ENCODE assay signal across 18 cellular contexts in genomic region chr7:149804106-149804505, GRCh38. TPM values are rescaled to one million over a fixed set of nuclear protein-coding genes. Genes with fewer than 3 reads are reported as not detected.
A peak's percentile ranks its signal among the peaks of the same experiment; 100 is the strongest.
DNase-seq lines count a peak whose midpoint lies in the region; ATAC-seq and TF ChIP-seq lines count a peak whose summit lies in the region.
"Had no signal": no experiment of that assay in that cellular context is flagged by ENCODE, and none has a peak within 500 bp of the region (broad histone marks: within the 10 kb centered on the region; RNA-seq: fewer than 3 reads in every experiment).

No MANE protein-coding gene starts in this region.

- no peak for TF ChIP-seq CTCF in neural progenitor cell (IDR thresholded peaks at IDR 0.05)

- intact Hi-C loops in activated CD4-positive, alpha-beta T cell treated with anti-CD3 and anti-CD28 coated beads, Interleukin-2, amount 10 ng/mL, durations not matched to agents 24 days and 14 days (cut with micrococcal nuclease) = no loop called here

- H3K27ac ChIP-seq in neural progenitor cell = no peak overlapping the region
- H3K27ac ChIP-seq: 22Rv1, A549, C4-2B, GM23248, HL-60 had no signal

- H4K20me1 ChIP-seq in neural progenitor cell (ENCODE audit: low read depth) = no peaks in the 10 kb centered on the region

- H3K9ac ChIP-seq in neural progenitor cell = no peak overlapping the region
- H3K9ac ChIP-seq: GM23248 had no signal

- DNase-seq in NCI-H82 (lab: John Stamatoyannopoulos, UW) = peak; percentile 15
- DNase-seq in NCI-H82 treated with DMSO at 0.1 percent for 48 hours (lab: John Stamatoyannopoulos, UW; ENCODE audit: unreplicated experiment) = no peak
- peak; percentile 44 for DNase-seq in NCI-H2171 treated with DMSO at 0.1 percent for 48 hours (lab: John Stamatoyannopoulos, UW)
- no peak for DNase-seq in neural progenitor cell (ENCODE audit: low spot score)
- DNase-seq in activated CD4-positive, alpha-beta T cell treated with anti-CD3 and anti-CD28 coated beads, Interleukin-2, amount 10 ng/mL, durations not matched to agents 24 days and 14 days = no peak
- no peak for DNase-seq in activated CD4-positive, alpha-beta T cell treated with anti-CD3 and anti-CD28 coated beads, Interleukin-2, amount 50 U/mL, for 48 hours
- DNase-seq: AML-193; Caco-2; CD4-positive, alpha-beta T cell; DMS79 treated with DMSO at 0.1 percent for 48 hours; GM23248; HCEC 1CT had no signal

- H3K9me3 Mint-ChIP-seq in neural progenitor cell = no peaks in the 10 kb centered on the region
- H3K9me3 Mint-ChIP-seq in activated CD4-positive, alpha-beta T cell treated with anti-CD3 and anti-CD28 coated beads, Interleukin-2, amount 10 ng/mL, durations not matched to agents 24 days and 14 days = no peaks in the 10 kb centered on the region
- H3K9me3 Mint-ChIP-seq: CD4-positive, alpha-beta T cell had no signal

- peaks cover 3% of the 10 kb centered on the region for H3K4me1 Mint-ChIP-seq in neural progenitor cell
- H3K4me1 Mint-ChIP-seq in activated CD4-positive, alpha-beta T cell treated with anti-CD3 and anti-CD28 coated beads, Interleukin-2, amount 10 ng/mL, durations not matched to agents 24 days and 14 days = no peaks in the 10 kb centered on the region

- H2AFZ ChIP-seq in neural progenitor cell (replicated peaks) = no peak overlapping the region
- H2AFZ ChIP-seq: GM23248 had no signal

- no peaks in the 10 kb centered on the region for H3K36me3 Mint-ChIP-seq in neural progenitor cell
- H3K36me3 Mint-ChIP-seq in activated CD4-positive, alpha-beta T cell treated with anti-CD3 and anti-CD28 coated beads, Interleukin-2, amount 10 ng/mL, durations not matched to agents 24 days and 14 days (ENCODE audit: low read depth) = no peaks in the 10 kb centered on the region

- H3F3A ChIP-seq in neural progenitor cell (ENCODE audit: low read depth) = no peaks in the 10 kb centered on the region

- ATAC-seq in HG03139 (IDR thresholded peaks at IDR 0.05; ENCODE audit: unreplicated experiment) = no peak
- ATAC-seq: A549, GM12878 had no signal

- no peaks in the 10 kb centered on the region for H3K9me3 ChIP-seq in neural progenitor cell (ENCODE audit: low read depth)
- H3K9me3 ChIP-seq: A549, Caco-2 had no signal

- H3K79me2 ChIP-seq in neural progenitor cell (ENCODE audit: low read depth) = no peaks in the 10 kb centered on the region

- peak overlapping the region; percentile 17 for H3K27ac Mint-ChIP-seq in neural progenitor cell
- no peak overlapping the region for H3K27ac Mint-ChIP-seq in activated CD4-positive, alpha-beta T cell treated with anti-CD3 and anti-CD28 coated beads, Interleukin-2, amount 10 ng/mL, durations not matched to agents 24 days and 14 days
- H3K27ac Mint-ChIP-seq: CD4-positive, alpha-beta T cell had no signal

- no peak overlapping the region for H3K4me3 ChIP-seq in neural progenitor cell
- H3K4me3 ChIP-seq: A549, GM12878, GM23248 had no signal

- H3K4me2 ChIP-seq in neural progenitor cell = no peak overlapping the region
- H3K4me2 ChIP-seq: A549 had no signal

- no peaks in the 10 kb centered on the region for H3K27me3 Mint-ChIP-seq in neural progenitor cell (ENCODE audit: insufficient read depth, low read depth)
- no peaks in the 10 kb centered on the region for H3K27me3 Mint-ChIP-seq in activated CD4-positive, alpha-beta T cell treated with anti-CD3 and anti-CD28 coated beads, Interleukin-2, amount 10 ng/mL, durations not matched to agents 24 days and 14 days
- H3K27me3 Mint-ChIP-seq: CD4-positive, alpha-beta T cell had no signal

- no peaks in the 10 kb centered on the region for H3K4me1 ChIP-seq in neural progenitor cell
- H3K4me1 ChIP-seq: A549, Caco-2 had no signal

- no peaks in the 10 kb centered on the region for H3K36me3 ChIP-seq in neural progenitor cell

- H3K27me3 ChIP-seq in neural progenitor cell = no peaks in the 10 kb centered on the region

- no peak overlapping the region for H3K4me3 Mint-ChIP-seq in neural progenitor cell
- H3K4me3 Mint-ChIP-seq in activated CD4-positive, alpha-beta T cell treated with anti-CD3 and anti-CD28 coated beads, Interleukin-2, amount 10 ng/mL, durations not matched to agents 24 days and 14 days = no peak overlapping the region
- H3K4me3 Mint-ChIP-seq: CD4-positive, alpha-beta T cell had no signal

RNA-seq across cellular contexts. Expression of gene ZNF467, which starts 30.7 kb away (rescaled TPM):
- 0.17 and 1.7 TPM in 2 replicates for total RNA-seq in neural progenitor cell (ENCODE audit: low replicate concordance)
- 0.21 TPM in 1 of 2 replicates, not detected in the other for total RNA-seq in activated CD4-positive, alpha-beta T cell treated with anti-CD3 and anti-CD28 coated beads, Interleukin-2, amount 10 ng/mL, durations not matched to agents 24 days and 14 days
- total RNA-seq: GM12878, GM23248 had no signal

RNA-seq across cellular contexts. Expression of gene ZNF862, which starts 34.1 kb away (rescaled TPM):
- 5.9 and 12.6 TPM in 2 replicates for total RNA-seq in neural progenitor cell (ENCODE audit: low replicate concordance)
- 16.6 and 18.3 TPM in 2 replicates for total RNA-seq in activated CD4-positive, alpha-beta T cell treated with anti-CD3 and anti-CD28 coated beads, Interleukin-2, amount 10 ng/mL, durations not matched to agents 24 days and 14 days

Comparison
In these comparisons a context has a peak if more than half of its experiments do, and no peak if none do; other contexts are left out.
1. DNase-seq: peak in NCI-H82 (single experiment) and NCI-H2171 treated with DMSO at 0.1 percent for 48 hours (single experiment); none in NCI-H82 treated with DMSO at 0.1 percent for 48 hours (single experiment), neural progenitor cell (single experiment), activated CD4-positive, alpha-beta T cell treated with anti-CD3 and anti-CD28 coated beads, Interleukin-2, amount 10 ng/mL, durations not matched to agents 24 days and 14 days (single experiment) and activated CD4-positive, alpha-beta T cell treated with anti-CD3 and anti-CD28 coated beads, Interleukin-2, amount 50 U/mL, for 48 hours (0 of 2).